In genomic region chr13:106565127-106565775, GRCh38 we compare ENCODE assay signal across 2 cellular contexts.
TF ChIP-seq lines count a peak whose summit lies in the region.

No MANE protein-coding gene starts in this region.

TF ChIP-seq in endothelial cell of umbilical vein, 7 proteins besides CTCF, POLR2A, EP300 and RAD21 (continued from another document):
- TF ChIP-seq MYC (IDR thresholded peaks at IDR 0.05; ENCODE audit: low read depth, low read length) = no peak
- no peak for TF ChIP-seq EZH2 (IDR thresholded peaks at IDR 0.05; ENCODE audit: borderline replicate concordance, low read depth, low read length, severe bottlenecking)
- no peak for TF ChIP-seq MAX (IDR thresholded peaks at IDR 0.05; ENCODE audit: insufficient read depth, insufficient read length)

TF ChIP-seq in HEK293T, 16 proteins besides CTCF, POLR2A, EP300 and RAD21 (continued from another document):
- TF ChIP-seq PKNOX1 (IDR thresholded peaks at IDR 0.05) (no peak), BHLHE40 (IDR thresholded peaks at IDR 0.05; ENCODE audit: borderline replicate concordance) (no peak), FOXM1 (IDR thresholded peaks at IDR 0.05; ENCODE audit: borderline replicate concordance) (no peak), SUZ12 (IDR thresholded peaks at IDR 0.05) (no peak), LEF1 (IDR thresholded peaks at IDR 0.05; ENCODE audit: borderline replicate concordance) (no peak), SP1 (IDR thresholded peaks at IDR 0.05) (no peak), ZNF384 (IDR thresholded peaks at IDR 0.05) (no peak), ARNT (IDR thresholded peaks at IDR 0.05) (no peak)
TF ChIP-seq in HEK293T: peak in this region for 0.
